23 cellular contexts compared by ENCODE assay signal in the genomic region with DNA sequence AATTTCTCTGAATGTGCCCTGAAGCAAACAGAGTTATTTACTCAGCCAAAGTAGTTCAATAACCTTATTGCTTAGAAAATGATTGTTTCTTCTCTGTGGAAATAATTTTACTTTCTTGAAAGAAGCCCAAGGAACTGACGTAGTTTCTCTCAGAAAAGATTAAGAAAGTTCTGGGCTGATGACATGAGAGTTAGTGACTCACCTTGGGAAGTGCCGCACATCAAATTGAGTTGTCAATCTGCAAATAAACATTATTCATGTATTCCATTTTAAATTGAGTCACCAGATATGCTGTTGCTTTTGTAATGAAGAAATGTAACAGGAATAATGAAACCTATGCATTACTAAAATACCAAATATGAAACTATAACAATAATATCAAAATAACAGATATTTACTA.
"Had no signal": no experiment of that assay in that cellular context is flagged by ENCODE, and none has a peak within 500 bp of the region (broad histone marks: within the 10 kb centered on the region; RNA-seq: fewer than 3 reads in every experiment).

No MANE protein-coding gene starts in this region.

- ATAC-seq: activated CD4-positive, alpha-beta T cell treated with anti-CD3 and anti-CD28 coated beads for 36 hours; body of pancreas; naive thymus-derived CD8-positive, alpha-beta T cell; right cardiac atrium; T-helper 17 cell had no signal

- H3K4me1 ChIP-seq: adrenal gland, body of pancreas, left ventricle myocardium inferior, tibial nerve, vagina had no signal

- FAIRE-seq: kidney, small intestine had no signal

- H3K4me3 ChIP-seq: adrenal gland, body of pancreas, left ventricle myocardium inferior, tibial nerve, vagina had no signal

- H3K27ac ChIP-seq: adrenal gland, body of pancreas, left ventricle myocardium inferior, tibial nerve, vagina had no signal

- H3K27ac Mint-ChIP-seq: activated CD4-positive, alpha-beta memory T cell treated with anti-CD3 and anti-CD28 coated beads, Interleukin-2, amount 10 ng/mL, durations not matched to agents 7 days and 5 days; activated CD4-positive, alpha-beta T cell treated with anti-CD3 and anti-CD28 coated beads for 36 hours; activated T-cell treated with anti-CD3 and anti-CD28 coated beads, Interleukin-2, amount 50 U/mL, for 24 hours; dendritic cell treated with granulocyte-macrophage colony-stimulating factor and Interleukin-4, amounts not matched to agents 40 ng/mL and 50 ng/mL, for 4 days; memory B cell; naive thymus-derived CD8-positive, alpha-beta T cell; progenitor cell of endocrine pancreas; T-helper 17 cell had no signal

- H3K27me3 Mint-ChIP-seq: activated CD4-positive, alpha-beta memory T cell treated with anti-CD3 and anti-CD28 coated beads, Interleukin-2, amount 10 ng/mL, durations not matched to agents 7 days and 5 days; activated CD4-positive, alpha-beta T cell treated with anti-CD3 and anti-CD28 coated beads for 36 hours; activated T-cell treated with anti-CD3 and anti-CD28 coated beads, Interleukin-2, amount 50 U/mL, for 24 hours; dendritic cell treated with granulocyte-macrophage colony-stimulating factor and Interleukin-4, amounts not matched to agents 40 ng/mL and 50 ng/mL, for 4 days; memory B cell; naive thymus-derived CD8-positive, alpha-beta T cell; progenitor cell of endocrine pancreas; T-helper 17 cell had no signal

- H3K36me3 Mint-ChIP-seq: memory B cell had no signal

- DNase-seq: activated CD4-positive, alpha-beta memory T cell treated with anti-CD3 and anti-CD28 coated beads, Interleukin-2, amount 10 ng/mL, durations not matched to agents 7 days and 5 days; activated CD4-positive, alpha-beta T cell treated with anti-CD3 and anti-CD28 coated beads for 36 hours; activated naive CD4-positive, alpha-beta T cell treated with anti-CD3 and anti-CD28 coated beads, Interleukin-2, amount 50 U/mL, for 16 hours; activated T-cell treated with anti-CD3 and anti-CD28 coated beads, Interleukin-2, amount 50 U/mL, for 24 hours; adrenal gland; body of pancreas; effector memory CD4-positive, alpha-beta T cell; hypothalamus; kidney; left ventricle myocardium inferior; naive thymus-derived CD8-positive, alpha-beta T cell; right cardiac atrium; small intestine; stimulated activated CD4-positive, alpha-beta T cell treated with anti-CD3 and anti-CD28 coated beads, Interleukin-4, amount 100 ng/mL, for 4 hours; stimulated activated CD8-positive, alpha-beta memory T cell treated with anti-CD3 and anti-CD28 coated beads, Interleukin-4, amount 100 ng/mL, for 48 hours; stimulated activated naive CD4-positive, alpha-beta T cell treated with Interleukin-2 at 50 U/mL for 16 hours; substantia nigra; T-helper 17 cell had no signal

- H3K4me3 Mint-ChIP-seq: activated CD4-positive, alpha-beta memory T cell treated with anti-CD3 and anti-CD28 coated beads, Interleukin-2, amount 10 ng/mL, durations not matched to agents 7 days and 5 days; activated CD4-positive, alpha-beta T cell treated with anti-CD3 and anti-CD28 coated beads for 36 hours; activated T-cell treated with anti-CD3 and anti-CD28 coated beads, Interleukin-2, amount 50 U/mL, for 24 hours; dendritic cell treated with granulocyte-macrophage colony-stimulating factor and Interleukin-4, amounts not matched to agents 40 ng/mL and 50 ng/mL, for 4 days; memory B cell; naive thymus-derived CD8-positive, alpha-beta T cell; T-helper 17 cell had no signal

- H3K27me3 ChIP-seq: adrenal gland, body of pancreas, tibial nerve, vagina had no signal

- H3K36me3 ChIP-seq: adrenal gland, left ventricle myocardium inferior, tibial nerve, vagina had no signal

- H3K9me3 ChIP-seq: adrenal gland, body of pancreas, tibial nerve, vagina had no signal

- H3K4me1 Mint-ChIP-seq: activated CD4-positive, alpha-beta memory T cell treated with anti-CD3 and anti-CD28 coated beads, Interleukin-2, amount 10 ng/mL, durations not matched to agents 7 days and 5 days; activated CD4-positive, alpha-beta T cell treated with anti-CD3 and anti-CD28 coated beads for 36 hours; memory B cell; naive thymus-derived CD8-positive, alpha-beta T cell; T-helper 17 cell had no signal
